9 cellular contexts compared by ENCODE assay signal in genomic region chr3:188956839-188957489, GRCh38.
DNase-seq lines count a peak whose midpoint lies in the region; ATAC-seq and TF ChIP-seq lines count a peak whose summit lies in the region.
"Had no signal": no experiment of that assay in that cellular context is flagged by ENCODE, and none has a peak within 500 bp of the region (broad histone marks: within the 10 kb centered on the region; RNA-seq: fewer than 3 reads in every experiment).

No MANE protein-coding gene starts in this region.

- no peaks in the 10 kb centered on the region for H3K36me3 ChIP-seq in ovary

- peaks cover 3% of the 10 kb centered on the region for H3K4me1 ChIP-seq in ovary (ENCODE audit: insufficient read depth)

- ATAC-seq in GM18868 (IDR thresholded peaks at IDR 0.05; ENCODE audit: unreplicated experiment): no peak
- no peak for ATAC-seq in GM18502 (IDR thresholded peaks at IDR 0.05; ENCODE audit: poor library complexity, unreplicated experiment)
- no peak for ATAC-seq in GM19452 (IDR thresholded peaks at IDR 0.05; ENCODE audit: unreplicated experiment)

- no peaks in the 10 kb centered on the region for H3K27me3 ChIP-seq in ovary

- peak; percentile 68 for DNase-seq in EH (ENCODE audit: low read depth)
- DNase-seq in LHCN-M2 (ENCODE audit: low read depth): peak; percentile 80
- peak; percentile 53 for DNase-seq in SKM-1 (lab: John Stamatoyannopoulos, UW; ENCODE audit: unreplicated experiment)
- DNase-seq in fibroblast of peridontal ligament (ENCODE audit: extremely low read depth): peak; percentile 86
- DNase-seq in ovary: peak in 1 of 5 donors; percentile 44

- WGBS in ovary, 3 donors: 30 to 33% (median 30%) methylated on average over 8 of the region's 8 CpGs

- H3K27ac ChIP-seq in ovary: no peak overlapping the region

- TF ChIP-seq POLR2A in ovary (IDR thresholded peaks at IDR 0.05): no peak

- H3K9me3 ChIP-seq in ovary: no peaks in the 10 kb centered on the region

- TF ChIP-seq CTCF in ovary (IDR thresholded peaks at IDR 0.05): peak; percentile 64 to 79 (median 74)

- no peak for TF ChIP-seq EP300 in ovary (IDR thresholded peaks at IDR 0.05)

- no peak overlapping the region for H3K4me3 ChIP-seq in ovary
- H3K4me3 ChIP-seq: skin epidermis had no signal

- intact Hi-C loops in ovary (cut with DNase I): loop anchor here in 3 of 4 donors (2.0 to 5.0 kb wide), 3 partner anchors 190 to 1212 kb away; partner anchors contain the start of gene BCL6 (in 1 of the 3)
